2 cellular contexts compared by ENCODE assay signal in genomic region chr20:50415516-50416268, GRCh38.
TF ChIP-seq lines count a peak whose summit lies in the region.

No MANE protein-coding gene starts in this region.

TF ChIP-seq in IMR-90, 13 proteins besides CTCF, POLR2A, EP300 and RAD21 (continued from another document):
- TF ChIP-seq RCOR1 (IDR thresholded peaks at IDR 0.05; ENCODE audit: insufficient replicate concordance, low read length), result peak; percentile 21

TF ChIP-seq in HepG2, 621 proteins besides CTCF, POLR2A, EP300 and RAD21 (continued from another document and continues in another):
- TF ChIP-seq KIAA2018 (CRISPR knock-in tag; IDR thresholded peaks at IDR 0.05; ENCODE audit: borderline replicate concordance), result no peak; the same call in 1 of the 2 replicates
- no peak for TF ChIP-seq TRIM22 (IDR thresholded peaks at IDR 0.05)
- peak; percentile 98 for TF ChIP-seq PTBP1 (IDR thresholded peaks at IDR 0.05; ENCODE audit: low read depth, low read length, poor library complexity, severe bottlenecking)
- TF ChIP-seq ZC3H4 (CRISPR knock-in tag; IDR thresholded peaks at IDR 0.05; ENCODE audit: borderline replicate concordance), result no peak; the same call in 1 of the 2 replicates
- peak; percentile 47; the same call in 1 of the 2 replicates for TF ChIP-seq ZNF121 (CRISPR knock-in tag; IDR thresholded peaks at IDR 0.05)
- TF ChIP-seq TBL1XR1 (IDR thresholded peaks at IDR 0.05; ENCODE audit: borderline replicate concordance, low read length, partially characterized antibody), result no peak
- TF ChIP-seq DBP (CRISPR knock-in tag; IDR thresholded peaks at IDR 0.05; ENCODE audit: not compliant biosample characterization), result no peak
- no peak for TF ChIP-seq AFF4 (CRISPR knock-in tag; IDR thresholded peaks at IDR 0.05)
- TF ChIP-seq ZNF232 (CRISPR knock-in tag; IDR thresholded peaks at IDR 0.05; ENCODE audit: borderline replicate concordance), result peak; percentile 41; the same call in 1 of the 2 replicates
- TF ChIP-seq NFIB (CRISPR knock-in tag; IDR thresholded peaks at IDR 0.05; ENCODE audit: borderline replicate concordance), result no peak
- TF ChIP-seq ATF6 (CRISPR knock-in tag; conservative IDR thresholded peaks at IDR 0.05), result no peak
- 0 out of 2 replicates have a peak, but pooled peaks have one; percentile 57 for TF ChIP-seq ZNF678 (CRISPR knock-in tag; IDR thresholded peaks at IDR 0.05)
- no peak for TF ChIP-seq IKZF4 (CRISPR knock-in tag; IDR thresholded peaks at IDR 0.05; ENCODE audit: borderline replicate concordance, low read depth, not compliant biosample characterization)
- 0 out of 2 replicates have a peak, but pooled peaks have one; percentile 18 for TF ChIP-seq FOXJ3 (CRISPR knock-in tag; IDR thresholded peaks at IDR 0.05; ENCODE audit: borderline replicate concordance)
- peak; percentile 79 for TF ChIP-seq ZNF142 (CRISPR knock-in tag; IDR thresholded peaks at IDR 0.05)
- TF ChIP-seq MED13 (CRISPR knock-in tag; IDR thresholded peaks at IDR 0.05), result no peak
- TF ChIP-seq ZNF574 (CRISPR knock-in tag; IDR thresholded peaks at IDR 0.05), result peak; percentile 39
- peak; percentile 74; the same call in 1 of the 2 replicates for TF ChIP-seq ZNF503 (CRISPR knock-in tag; IDR thresholded peaks at IDR 0.05)
- peak; percentile 83; the same call in 1 of the 2 replicates for TF ChIP-seq ZNF317 (CRISPR knock-in tag; IDR thresholded peaks at IDR 0.05)
